ENCODE assay signal across 11 cellular contexts in genomic region chr3:63908081-63908736, GRCh38. TPM values are rescaled to one million over a fixed set of nuclear protein-coding genes. Genes with fewer than 3 reads are reported as not detected.
A peak's percentile ranks its signal among the peaks of the same experiment; 100 is the strongest.
DNase-seq lines count a peak whose midpoint lies in the region; ATAC-seq and TF ChIP-seq lines count a peak whose summit lies in the region.
"Had no signal": no experiment of that assay in that cellular context is flagged by ENCODE, and none has a peak within 500 bp of the region (broad histone marks: within the 10 kb centered on the region; RNA-seq: fewer than 3 reads in every experiment).

No MANE protein-coding gene starts in this region.

- CTCF ChIA-PET in naive thymus-derived CD4-positive, alpha-beta T cell (lab: Charles Lee) = no interaction called here

- H3K27me3 ChIP-seq in naive thymus-derived CD4-positive, alpha-beta T cell (ENCODE audit: control insufficient read depth in 2 of 2, insufficient read depth in 2 of 2, low read length in 2 of 2) = no peaks in the 10 kb centered on the region
- H3K27me3 ChIP-seq: thyroid gland had no signal

- POLR2A ChIA-PET in naive thymus-derived CD4-positive, alpha-beta T cell (lab: Charles Lee) = no interaction called here

- H3K9me3 Mint-ChIP-seq in chondrocyte (ENCODE audit: low read depth) = no peaks in the 10 kb centered on the region
- peaks cover 0 to 1% (median 0%) of the 10 kb centered on the region in 11 donors for H3K9me3 Mint-ChIP-seq in naive thymus-derived CD4-positive, alpha-beta T cell
- H3K9me3 Mint-ChIP-seq: activated B cell treated with CpG ODN at 0.5 μM for 24 hours had no signal

- H3K27ac ChIP-seq in naive thymus-derived CD4-positive, alpha-beta T cell (ENCODE audit: low read depth, low read length) = peak overlapping the region; percentile 12
- H3K27ac ChIP-seq: thyroid gland had no signal

- no peaks in the 10 kb centered on the region for H3K27me3 Mint-ChIP-seq in chondrocyte (ENCODE audit: low read depth)
- no peaks in the 10 kb centered on the region for H3K27me3 Mint-ChIP-seq in naive thymus-derived CD4-positive, alpha-beta T cell
- H3K27me3 Mint-ChIP-seq: activated B cell treated with CpG ODN at 0.5 μM for 24 hours had no signal

- no peaks in the 10 kb centered on the region for H3K9me3 ChIP-seq in naive thymus-derived CD4-positive, alpha-beta T cell (ENCODE audit: control insufficient read depth in 2 of 3, low read length in 3 of 3)
- H3K9me3 ChIP-seq: thyroid gland had no signal

- no peak overlapping the region for H3K4me3 Mint-ChIP-seq in chondrocyte (ENCODE audit: unreplicated experiment)
- no peak overlapping the region for H3K4me3 Mint-ChIP-seq in naive thymus-derived CD4-positive, alpha-beta T cell
- H3K4me3 Mint-ChIP-seq: activated B cell treated with CpG ODN at 0.5 μM for 24 hours had no signal

- H3K4me3 ChIP-seq in naive thymus-derived CD4-positive, alpha-beta T cell (ENCODE audit: low read length) = no peak overlapping the region
- H3K4me3 ChIP-seq: thyroid gland had no signal

- peak; percentile 68 for TF ChIP-seq CTCF in chondrocyte (IDR thresholded peaks at IDR 0.05)

- no peak overlapping the region for H3K27ac Mint-ChIP-seq in chondrocyte (ENCODE audit: unreplicated experiment)
- H3K27ac Mint-ChIP-seq in naive thymus-derived CD4-positive, alpha-beta T cell = peak overlapping the region in 7 of 9 donors; percentile 56 to 88 (median 69)
- H3K27ac Mint-ChIP-seq: activated B cell treated with CpG ODN at 0.5 μM for 24 hours had no signal

- peaks cover 1% of the 10 kb centered on the region for H3K36me3 Mint-ChIP-seq in chondrocyte (ENCODE audit: low read depth)
- peaks cover 0 to 9% (median 4%) of the 10 kb centered on the region in 5 donors for H3K36me3 Mint-ChIP-seq in naive thymus-derived CD4-positive, alpha-beta T cell

- no peak for ATAC-seq in naive thymus-derived CD4-positive, alpha-beta T cell

- H3K4me1 ChIP-seq in naive thymus-derived CD4-positive, alpha-beta T cell (ENCODE audit: control insufficient read depth in 2 of 2, insufficient read depth in 2 of 2, low read length in 2 of 2) = peaks cover 12% of the 10 kb centered on the region in 2 donors

- intact Hi-C loops in naive thymus-derived CD4-positive, alpha-beta T cell (cut with micrococcal nuclease) = no loop called here

- H3K4me1 Mint-ChIP-seq in chondrocyte (ENCODE audit: low read depth) = peaks cover 22% of the 10 kb centered on the region
- peaks cover 0 to 40% (median 23%) of the 10 kb centered on the region in 7 donors for H3K4me1 Mint-ChIP-seq in naive thymus-derived CD4-positive, alpha-beta T cell

- DNase-seq in COLO829 (ENCODE audit: low spot score) = peak; percentile 44
- peak; percentile 11 for DNase-seq in HuH-7 (ENCODE audit: low spot score)
- no peak for DNase-seq in chondrocyte (ENCODE audit: low spot score)
- no peak for DNase-seq in naive thymus-derived CD4-positive, alpha-beta T cell
- DNase-seq in UCSD-AML1 (lab: John Stamatoyannopoulos, UW; ENCODE audit: unreplicated experiment) = no peak
- DNase-seq in DMS53 treated with DMSO at 0.1 percent for 48 hours (lab: John Stamatoyannopoulos, UW; ENCODE audit: unreplicated experiment) = no peak
- no peak for DNase-seq in NCI-H187 treated with DMSO at 0.1 percent for 48 hours (lab: John Stamatoyannopoulos, UW)
- DNase-seq: activated B cell treated with CpG ODN at 0.5 μM for 24 hours, foreskin melanocyte, thyroid gland had no signal

- H3K36me3 ChIP-seq in naive thymus-derived CD4-positive, alpha-beta T cell (ENCODE audit: control insufficient read depth in 2 of 3, insufficient read depth in 3 of 3, low read length in 3 of 3) = peaks cover 0 to 4% (median 0%) of the 10 kb centered on the region in 3 experiments
- H3K36me3 ChIP-seq: thyroid gland had no signal

RNA-seq across cellular contexts. Expression of gene SCAANT1, which starts 4.0 kb away (rescaled TPM):
- not detected in 3 replicates for total RNA-seq in chondrocyte
- total RNA-seq in naive thymus-derived CD4-positive, alpha-beta T cell = not detected
- polyA plus RNA-seq in naive thymus-derived CD4-positive, alpha-beta T cell = not detected
- total RNA-seq: activated B cell treated with CpG ODN at 0.5 μM for 24 hours, thyroid gland had no signal
- polyA plus RNA-seq: adipose tissue had no signal

RNA-seq across cellular contexts. Expression of gene ATXN7, which starts 44.5 kb away (rescaled TPM):
- 19.1 to 20.6 TPM (median 19.5 TPM) in 3 replicates for total RNA-seq in chondrocyte
- 100 to 1,000 TPM in 4 of 5 experiments, 10 to 100 TPM in 1; 72.2 to 204 (median 160) TPM for total RNA-seq in naive thymus-derived CD4-positive, alpha-beta T cell
- polyA plus RNA-seq in naive thymus-derived CD4-positive, alpha-beta T cell = 10 to 100 TPM; 29.8 to 31.6 TPM

RNA-seq across cellular contexts. Expression of gene THOC7, which starts 44.6 kb away (rescaled TPM):
- 43.0 to 55.7 TPM (median 48.9 TPM) in 3 replicates for total RNA-seq in chondrocyte
- 10 to 100 TPM; 24.6 to 86.2 (median 38.7) TPM for total RNA-seq in naive thymus-derived CD4-positive, alpha-beta T cell
- polyA plus RNA-seq in naive thymus-derived CD4-positive, alpha-beta T cell = 100 to 1,000 TPM in 1 of 2 donors, 10 to 100 TPM in 1; 60.0 to 113 TPM

Comparison
In these comparisons a context has a peak if more than half of its experiments do, and no peak if none do; other contexts are left out.
1. DNase-seq: peak in COLO829 (single experiment) and HuH-7 (single experiment); none in chondrocyte (single experiment), naive thymus-derived CD4-positive, alpha-beta T cell (0 of 9), UCSD-AML1 (single experiment), DMS53 treated with DMSO at 0.1 percent for 48 hours (single experiment) and NCI-H187 treated with DMSO at 0.1 percent for 48 hours (single experiment).